Comparison of ENCODE assay signal across 24 cellular contexts in genomic region chr12:48782457-48783395, GRCh38. TPM values are rescaled to one million over a fixed set of nuclear protein-coding genes. Genes with fewer than 3 reads are reported as not detected.
"Had no signal": no experiment of that assay in that cellular context is flagged by ENCODE, and none has a peak within 500 bp of the region (broad histone marks: within the 10 kb centered on the region; RNA-seq: fewer than 3 reads in every experiment).

No MANE protein-coding gene starts in this region.

- H3K4me1 Mint-ChIP-seq: activated CD8-positive, alpha-beta memory T cell treated with anti-CD3 and anti-CD28 coated beads, Interleukin-2, amount 10 ng/mL, durations not matched to agents 7 days and 5 days; activated naive CD8-positive, alpha-beta T cell treated with anti-CD3 and anti-CD28 coated beads, Interleukin-2, amount 10 ng/mL, durations not matched to agents 7 days and 5 days had no signal

- H3K4me3 ChIP-seq: body of pancreas, colonic mucosa, gastrocnemius medialis, lung, testis, upper lobe of right lung had no signal

- H3K36me3 ChIP-seq: colonic mucosa, upper lobe of right lung had no signal

- H3K4me3 Mint-ChIP-seq: activated B cell treated with CpG ODN at 0.5 μM for 24 hours; activated CD4-positive, alpha-beta memory T cell treated with anti-CD3 and anti-CD28 coated beads for 36 hours; activated CD8-positive, alpha-beta memory T cell treated with anti-CD3 and anti-CD28 coated beads, Interleukin-2, amount 10 ng/mL, durations not matched to agents 7 days and 5 days; activated naive CD8-positive, alpha-beta T cell treated with anti-CD3 and anti-CD28 coated beads, Interleukin-2, amount 10 ng/mL, durations not matched to agents 7 days and 5 days; nephron had no signal

- DNase-seq: activated B cell treated with CpG ODN at 0.5 μM for 24 hours; activated CD4-positive, alpha-beta memory T cell treated with anti-CD3 and anti-CD28 coated beads for 36 hours; activated CD4-positive, alpha-beta T cell treated with anti-CD3 and anti-CD28 coated beads for 4 hours; activated CD8-positive, alpha-beta memory T cell treated with anti-CD3 and anti-CD28 coated beads, Interleukin-2, amount 10 ng/mL, durations not matched to agents 7 days and 5 days; activated naive CD4-positive, alpha-beta T cell treated with Interleukin-2 at 50 U/mL for 16 hours; activated naive CD8-positive, alpha-beta T cell treated with anti-CD3 and anti-CD28 coated beads, Interleukin-2, amount 10 ng/mL, durations not matched to agents 7 days and 5 days; amygdala; body of pancreas; central memory CD4-positive, alpha-beta T cell; colonic mucosa; gastrocnemius medialis; left cardiac atrium; midbrain; occipital lobe; retina; stimulated activated CD4-positive, alpha-beta T cell treated with anti-CD3 and anti-CD28 coated beads, Interleukin-12 subunit alpha, Interleukin-12 subunit beta, amount 100 ng/mL, for 4 hours; stimulated activated CD4-positive, alpha-beta T cell treated with anti-CD3 and anti-CD28 coated beads, Interleukin-2, amount 100 ng/mL, for 24 hours; testis; upper lobe of right lung had no signal

- H3K27me3 ChIP-seq: body of pancreas, colonic mucosa, gastrocnemius medialis, testis, upper lobe of right lung had no signal

- FAIRE-seq: TTC549 had no signal

- H3K27ac Mint-ChIP-seq: activated B cell treated with CpG ODN at 0.5 μM for 24 hours; activated CD4-positive, alpha-beta memory T cell treated with anti-CD3 and anti-CD28 coated beads for 36 hours; activated CD8-positive, alpha-beta memory T cell treated with anti-CD3 and anti-CD28 coated beads, Interleukin-2, amount 10 ng/mL, durations not matched to agents 7 days and 5 days; activated naive CD8-positive, alpha-beta T cell treated with anti-CD3 and anti-CD28 coated beads, Interleukin-2, amount 10 ng/mL, durations not matched to agents 7 days and 5 days; activated T-helper 2 cell treated with anti-CD3 and anti-CD28 coated beads, Interferon-gamma antibody, Interleukin-2, Interleukin-4, amounts not matched to agents 10 μg/mL and 5 μg/mL and 100 μg/mL, durations not matched to agents 14 hours and 24 hours and 36 hours; nephron had no signal

- H3K9me3 Mint-ChIP-seq: activated B cell treated with CpG ODN at 0.5 μM for 24 hours; activated CD4-positive, alpha-beta memory T cell treated with anti-CD3 and anti-CD28 coated beads for 36 hours; activated naive CD8-positive, alpha-beta T cell treated with anti-CD3 and anti-CD28 coated beads, Interleukin-2, amount 10 ng/mL, durations not matched to agents 7 days and 5 days; activated T-helper 2 cell treated with anti-CD3 and anti-CD28 coated beads, Interferon-gamma antibody, Interleukin-2, Interleukin-4, amounts not matched to agents 10 μg/mL and 5 μg/mL and 100 μg/mL, durations not matched to agents 14 hours and 24 hours and 36 hours; nephron had no signal

- H3K27ac ChIP-seq: body of pancreas, colonic mucosa, testis, upper lobe of right lung had no signal

- ATAC-seq: activated CD8-positive, alpha-beta memory T cell treated with anti-CD3 and anti-CD28 coated beads, Interleukin-2, amount 10 ng/mL, durations not matched to agents 7 days and 5 days; body of pancreas; esophagus mucosa; gastrocnemius medialis; left cardiac atrium; upper lobe of right lung had no signal

- H3K36me3 Mint-ChIP-seq: activated CD4-positive, alpha-beta memory T cell treated with anti-CD3 and anti-CD28 coated beads for 36 hours; activated CD8-positive, alpha-beta memory T cell treated with anti-CD3 and anti-CD28 coated beads, Interleukin-2, amount 10 ng/mL, durations not matched to agents 7 days and 5 days; activated naive CD8-positive, alpha-beta T cell treated with anti-CD3 and anti-CD28 coated beads, Interleukin-2, amount 10 ng/mL, durations not matched to agents 7 days and 5 days had no signal

- H3K9me3 ChIP-seq: body of pancreas, colonic mucosa, gastrocnemius medialis, testis, upper lobe of right lung had no signal

RNA-seq across cellular contexts. Expression of gene ADCY6, which starts 6.2 kb away (rescaled TPM):
- total RNA-seq: activated naive CD8-positive, alpha-beta T cell treated with anti-CD3 and anti-CD28 coated beads, Interleukin-2, amount 10 ng/mL, durations not matched to agents 7 days and 5 days had no signal
